Comparison of ENCODE assay signal across 1 cellular context in the genomic region with DNA sequence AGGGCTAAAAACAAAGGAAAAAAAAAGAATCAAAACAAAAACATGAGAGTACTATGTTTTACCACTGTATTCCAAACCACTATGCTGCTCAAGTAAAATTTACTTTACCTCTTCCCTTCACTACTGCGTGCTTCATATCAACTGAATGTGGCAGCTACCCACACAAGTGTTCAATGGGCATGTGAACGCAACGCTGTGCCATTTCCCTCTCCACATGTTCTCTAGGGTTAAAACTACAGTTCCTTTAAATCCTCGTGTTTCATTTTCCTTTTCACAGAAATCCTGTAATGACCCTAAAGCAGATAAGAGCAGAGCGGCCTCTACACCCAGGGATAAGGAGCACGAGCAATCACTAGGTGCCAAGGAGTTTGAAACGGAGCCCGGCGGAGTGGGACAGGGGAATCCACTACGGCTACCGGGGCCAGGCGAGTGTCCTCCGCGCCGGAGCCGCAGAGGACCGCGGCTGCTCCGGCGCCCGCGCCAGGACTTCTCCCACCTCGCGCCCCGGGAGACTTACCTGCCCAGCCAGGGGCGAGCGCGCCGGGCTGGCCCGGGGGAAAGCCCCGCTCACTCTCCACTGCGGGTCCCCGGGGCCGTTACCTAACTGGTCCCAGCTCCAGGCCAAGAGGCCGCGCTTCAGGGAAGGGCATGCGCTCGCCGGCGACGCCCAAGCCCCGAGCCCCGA.
A peak's percentile ranks its signal among the peaks of the same experiment; 100 is the strongest.
TF ChIP-seq lines count a peak whose summit lies in the region.

No MANE protein-coding gene starts in this region.

TF ChIP-seq in A549, 52 proteins besides CTCF, POLR2A, EP300 and RAD21 (continued from another document):
- TF ChIP-seq, protein P1, sequence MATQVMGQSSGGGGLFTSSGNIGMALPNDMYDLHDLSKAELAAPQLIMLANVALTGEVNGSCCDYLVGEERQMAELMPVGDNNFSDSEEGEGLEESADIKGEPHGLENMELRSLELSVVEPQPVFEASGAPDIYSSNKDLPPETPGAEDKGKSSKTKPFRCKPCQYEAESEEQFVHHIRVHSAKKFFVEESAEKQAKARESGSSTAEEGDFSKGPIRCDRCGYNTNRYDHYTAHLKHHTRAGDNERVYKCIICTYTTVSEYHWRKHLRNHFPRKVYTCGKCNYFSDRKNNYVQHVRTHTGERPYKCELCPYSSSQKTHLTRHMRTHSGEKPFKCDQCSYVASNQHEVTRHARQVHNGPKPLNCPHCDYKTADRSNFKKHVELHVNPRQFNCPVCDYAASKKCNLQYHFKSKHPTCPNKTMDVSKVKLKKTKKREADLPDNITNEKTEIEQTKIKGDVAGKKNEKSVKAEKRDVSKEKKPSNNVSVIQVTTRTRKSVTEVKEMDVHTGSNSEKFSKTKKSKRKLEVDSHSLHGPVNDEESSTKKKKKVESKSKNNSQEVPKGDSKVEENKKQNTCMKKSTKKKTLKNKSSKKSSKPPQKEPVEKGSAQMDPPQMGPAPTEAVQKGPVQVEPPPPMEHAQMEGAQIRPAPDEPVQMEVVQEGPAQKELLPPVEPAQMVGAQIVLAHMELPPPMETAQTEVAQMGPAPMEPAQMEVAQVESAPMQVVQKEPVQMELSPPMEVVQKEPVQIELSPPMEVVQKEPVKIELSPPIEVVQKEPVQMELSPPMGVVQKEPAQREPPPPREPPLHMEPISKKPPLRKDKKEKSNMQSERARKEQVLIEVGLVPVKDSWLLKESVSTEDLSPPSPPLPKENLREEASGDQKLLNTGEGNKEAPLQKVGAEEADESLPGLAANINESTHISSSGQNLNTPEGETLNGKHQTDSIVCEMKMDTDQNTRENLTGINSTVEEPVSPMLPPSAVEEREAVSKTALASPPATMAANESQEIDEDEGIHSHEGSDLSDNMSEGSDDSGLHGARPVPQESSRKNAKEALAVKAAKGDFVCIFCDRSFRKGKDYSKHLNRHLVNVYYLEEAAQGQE (IDR thresholded peaks at IDR 0.05), result 0 out of 2 replicates have a peak, but pooled peaks have one; percentile 15
- TF ChIP-seq, protein P2, sequence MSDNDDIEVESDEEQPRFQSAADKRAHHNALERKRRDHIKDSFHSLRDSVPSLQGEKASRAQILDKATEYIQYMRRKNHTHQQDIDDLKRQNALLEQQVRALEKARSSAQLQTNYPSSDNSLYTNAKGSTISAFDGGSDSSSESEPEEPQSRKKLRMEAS (IDR thresholded peaks at IDR 0.05), result peak; percentile 44; the same call in 1 of the 2 replicates
- TF ChIP-seq MYC (IDR thresholded peaks at IDR 0.05; ENCODE audit: borderline replicate concordance, low read length), result no peak
